1 cellular context compared by ENCODE assay signal in genomic region chr18:3411854-3412268, GRCh38.
TF ChIP-seq lines count a peak whose summit lies in the region.

No MANE protein-coding gene starts in this region.

TF ChIP-seq in GM23338, 12 proteins besides CTCF, POLR2A, EP300 and RAD21 (continued from another document):
- no peak for TF ChIP-seq POLR2AphosphoS5 (IDR thresholded peaks at IDR 0.05; ENCODE audit: low read depth)
- TF ChIP-seq ZNF114 (CRISPR knock-in tag; IDR thresholded peaks at IDR 0.05), result no peak
- no peak for TF ChIP-seq ZNF331 (CRISPR knock-in tag; IDR thresholded peaks at IDR 0.05; ENCODE audit: low read depth)
- TF ChIP-seq REST (IDR thresholded peaks at IDR 0.05; ENCODE audit: unreplicated experiment), result no peak
- no peak for TF ChIP-seq STAT1 (IDR thresholded peaks at IDR 0.05; ENCODE audit: unreplicated experiment)
